ENCODE assay signal across 11 cellular contexts in the genomic region with DNA sequence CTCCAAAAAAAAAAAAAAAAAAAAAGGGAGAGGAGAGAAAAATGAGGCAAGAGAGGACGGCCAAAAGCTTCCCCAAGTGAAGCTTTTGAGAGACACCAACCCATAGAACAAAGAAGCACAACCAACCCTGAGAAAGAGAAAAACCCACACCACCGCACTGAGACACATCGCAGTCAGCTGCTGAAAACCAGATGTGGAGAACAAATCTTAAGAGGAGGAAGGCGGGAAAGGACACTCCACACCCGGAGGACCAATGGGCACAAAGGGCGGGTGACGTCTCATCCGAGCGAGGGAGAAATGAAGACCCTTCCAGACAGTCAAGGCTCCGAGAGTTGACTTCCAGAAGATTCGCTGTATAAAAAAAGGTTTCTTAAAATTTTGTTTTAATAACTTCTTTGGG.
DNase-seq lines count a peak whose midpoint lies in the region; ATAC-seq and TF ChIP-seq lines count a peak whose summit lies in the region.
"Had no signal": no experiment of that assay in that cellular context is flagged by ENCODE, and none has a peak within 500 bp of the region (broad histone marks: within the 10 kb centered on the region; RNA-seq: fewer than 3 reads in every experiment).

No MANE protein-coding gene starts in this region.

- POLR2A ChIA-PET in naive thymus-derived CD4-positive, alpha-beta T cell (lab: Charles Lee) = no interaction called here

- CTCF ChIA-PET in naive thymus-derived CD4-positive, alpha-beta T cell (lab: Charles Lee) = interaction anchor here (1.0 kb wide), 1 partner anchor 49 kb away, joined by 3 read pairs; no protein-coding TSS in a partner anchor

- no peak for TF ChIP-seq POLR2A in vagina (IDR thresholded peaks at IDR 0.05)

- H3K4me3 ChIP-seq in right atrium auricular region (no peak overlapping the region), vagina (no peak overlapping the region)
- H3K4me3 ChIP-seq in naive thymus-derived CD4-positive, alpha-beta T cell (ENCODE audit: low read length) = no peak overlapping the region

- H3K27me3 ChIP-seq in right atrium auricular region = no peaks in the 10 kb centered on the region
- H3K27me3 ChIP-seq in naive thymus-derived CD4-positive, alpha-beta T cell (ENCODE audit: control insufficient read depth in 2 of 2, insufficient read depth in 2 of 2, low read length in 2 of 2) = no peaks in the 10 kb centered on the region
- H3K27me3 ChIP-seq in vagina = no peaks in the 10 kb centered on the region

- no peaks in the 10 kb centered on the region for H3K9me3 ChIP-seq in right atrium auricular region
- H3K9me3 ChIP-seq in naive thymus-derived CD4-positive, alpha-beta T cell (ENCODE audit: control insufficient read depth in 2 of 3, low read length in 3 of 3) = no peaks in the 10 kb centered on the region
- H3K9me3 ChIP-seq in vagina = no peaks in the 10 kb centered on the region

- H3K27ac Mint-ChIP-seq in naive thymus-derived CD4-positive, alpha-beta T cell = peak overlapping the region; percentile 31 to 95 (median 84)

- TF ChIP-seq CTCF in right atrium auricular region (IDR thresholded peaks at IDR 0.05) = no peak
- TF ChIP-seq CTCF in vagina (IDR thresholded peaks at IDR 0.05) = no peak

- H3K36me3 Mint-ChIP-seq in naive thymus-derived CD4-positive, alpha-beta T cell = peaks cover 0 to 46% (median 22%) of the 10 kb centered on the region in 5 donors

- no peak for ATAC-seq in naive thymus-derived CD4-positive, alpha-beta T cell
- ATAC-seq in HG02571 (IDR thresholded peaks at IDR 0.05; ENCODE audit: unreplicated experiment) = no peak
- ATAC-seq: left colon had no signal

- H3K4me3 Mint-ChIP-seq in naive thymus-derived CD4-positive, alpha-beta T cell = peak overlapping the region in 7 of 10 donors; percentile 44 to 73 (median 67)

- peaks cover 0 to 65% of the 10 kb centered on the region in 2 donors for H3K4me1 ChIP-seq in right atrium auricular region
- H3K4me1 ChIP-seq in naive thymus-derived CD4-positive, alpha-beta T cell (ENCODE audit: control insufficient read depth in 2 of 2, insufficient read depth in 2 of 2, low read length in 2 of 2) = peaks cover 14 to 34% of the 10 kb centered on the region in 2 donors
- peaks cover 53% of the 10 kb centered on the region for H3K4me1 ChIP-seq in vagina

- H3K27me3 Mint-ChIP-seq in naive thymus-derived CD4-positive, alpha-beta T cell = peaks cover 0 to 7% (median 0%) of the 10 kb centered on the region in 5 donors

- DNase-seq in right atrium auricular region (ENCODE audit: low spot score) (no peak), cardiac septum (ENCODE audit: low spot score) (no peak), caudate nucleus (lab: John Stamatoyannopoulos, UW) (no peak), vagina (ENCODE audit: extremely low spot score in 2 of 2) (no peak), NCI-H524 treated with DMSO at 0.1 percent for 48 hours (lab: John Stamatoyannopoulos, UW) (no peak)
- DNase-seq in naive thymus-derived CD4-positive, alpha-beta T cell = no peak
- no peak for DNase-seq in stimulated activated naive CD4-positive, alpha-beta T cell (lab: John Stamatoyannopoulos, UW)

- no peaks in the 10 kb centered on the region for H3K9me3 Mint-ChIP-seq in naive thymus-derived CD4-positive, alpha-beta T cell

- intact Hi-C loops in cardiac septum (cut with DNase I) (no loop called here), vagina (cut with DNase I) (no loop called here)
- intact Hi-C loops in naive thymus-derived CD4-positive, alpha-beta T cell (cut with micrococcal nuclease) = no loop called here

- peaks cover 29 to 64% (median 55%) of the 10 kb centered on the region in 7 donors for H3K4me1 Mint-ChIP-seq in naive thymus-derived CD4-positive, alpha-beta T cell

- H3K27ac ChIP-seq in right atrium auricular region (peak overlapping the region; percentile 75 to 84), caudate nucleus (ENCODE audit: low read depth, low read length) (peak overlapping the region; percentile 56), vagina (peak overlapping the region; percentile 78)
- H3K27ac ChIP-seq in naive thymus-derived CD4-positive, alpha-beta T cell (ENCODE audit: low read depth, low read length) = peak overlapping the region; percentile 53
- H3K27ac ChIP-seq: C4-2B, KMS-11 had no signal

- H3K36me3 ChIP-seq in right atrium auricular region = peaks cover 4% of the 10 kb centered on the region
- H3K36me3 ChIP-seq in naive thymus-derived CD4-positive, alpha-beta T cell (ENCODE audit: control insufficient read depth in 2 of 3, insufficient read depth in 3 of 3, low read length in 3 of 3) = no peaks in the 10 kb centered on the region
- H3K36me3 ChIP-seq in vagina = no peaks in the 10 kb centered on the region
